9 cellular contexts compared by ENCODE assay signal in the genomic region with DNA sequence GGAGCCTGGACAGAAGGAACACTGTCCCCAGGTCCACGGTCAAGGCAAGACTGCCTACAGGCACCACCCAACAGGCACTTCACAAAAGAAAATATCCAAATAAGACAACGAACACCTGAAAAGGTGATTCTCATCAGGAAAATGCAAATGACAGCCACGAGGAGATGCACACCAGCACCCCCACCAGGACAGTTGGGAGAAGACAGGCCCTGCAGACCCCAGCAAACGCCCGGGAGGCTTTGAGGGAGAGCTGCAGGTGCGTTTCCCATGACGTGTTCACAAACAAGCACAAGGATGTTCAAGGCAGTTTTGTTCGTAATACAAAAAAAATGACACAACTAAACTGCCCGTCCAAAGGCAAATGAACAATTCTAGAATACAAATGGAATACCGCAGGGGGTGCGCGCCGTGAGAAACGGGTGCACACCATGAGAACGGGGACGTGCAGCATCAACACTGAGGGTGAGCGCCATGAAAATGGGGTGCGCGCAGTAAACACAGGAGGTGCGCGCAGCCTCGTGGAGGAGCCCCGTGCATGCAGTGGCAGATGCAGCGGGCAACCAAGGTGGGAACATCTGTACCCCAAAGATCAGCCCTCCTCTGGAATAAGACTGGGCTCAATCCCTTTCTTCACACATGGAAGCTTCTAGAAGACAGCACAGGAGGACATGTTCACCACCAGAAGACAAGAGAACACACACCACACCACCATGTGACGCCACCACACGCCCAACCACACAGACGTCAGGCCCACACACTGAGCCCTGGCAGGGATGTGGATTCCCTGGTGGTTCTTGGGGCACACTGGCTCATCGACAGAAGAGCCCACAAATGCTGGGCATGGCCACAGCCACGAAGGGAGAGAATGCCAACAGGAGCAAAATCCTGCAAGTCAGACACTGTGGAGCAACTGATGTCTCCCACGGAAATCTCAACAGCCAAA.
A peak's percentile ranks its signal among the peaks of the same experiment; 100 is the strongest.
DNase-seq lines count a peak whose midpoint lies in the region; ATAC-seq and TF ChIP-seq lines count a peak whose summit lies in the region.
"Had no signal": no experiment of that assay in that cellular context is flagged by ENCODE, and none has a peak within 500 bp of the region (broad histone marks: within the 10 kb centered on the region; RNA-seq: fewer than 3 reads in every experiment).

No MANE protein-coding gene starts in this region.

- intact Hi-C loops in ascending aorta (cut with DNase I) (no loop called here), lower lobe of right lung (cut with DNase I) (no loop called here)

- POLR2A ChIA-PET in BJ (lab: Charles Lee) = no interaction called here

- TF ChIP-seq CTCF in BJ (IDR thresholded peaks at IDR 0.05; ENCODE audit: insufficient read depth, low read depth, low read length) = peak; percentile 48
- TF ChIP-seq CTCF in LNCAP (IDR thresholded peaks at IDR 0.05) = peak; percentile 36; the same call in 1 of the 2 replicates
- peak in 2 of 3 experiments; percentile 24 to 43 for TF ChIP-seq CTCF in ascending aorta (IDR thresholded peaks at IDR 0.05)
- peak; percentile 50 for TF ChIP-seq CTCF in lower lobe of right lung (IDR thresholded peaks at IDR 0.05)

- H3K36me3 ChIP-seq in BJ (ENCODE audit: control insufficient read depth, insufficient read depth, low read length) (peaks cover 24% of the 10 kb centered on the region), ascending aorta (peaks cover 11 to 28% of the 10 kb centered on the region in 2 donors), lower lobe of right lung (peaks cover 45% of the 10 kb centered on the region)

- H3K27me3 ChIP-seq in BJ (ENCODE audit: control insufficient read depth, insufficient read depth, low read length) = no peaks in the 10 kb centered on the region
- H3K27me3 ChIP-seq in ascending aorta = no peaks in the 10 kb centered on the region
- H3K27me3 ChIP-seq in lower lobe of right lung (ENCODE audit: low read depth) = no peaks in the 10 kb centered on the region

- CTCF ChIA-PET in BJ (lab: Yijun Ruan, JAX) = interaction anchor here (1.2 to 1.9 kb wide), 2 partner anchors 8 to 62 kb away, joined by 3 to 7 read pairs; no protein-coding TSS in a partner anchor

- no peak overlapping the region for H3K27ac ChIP-seq in ascending aorta
- no peak overlapping the region for H3K27ac ChIP-seq in lower lobe of right lung

- H3K4me3 ChIP-seq in BJ (ENCODE audit: low read depth, low read length) = no peak overlapping the region
- H3K4me3 ChIP-seq in ascending aorta = no peak overlapping the region
- H3K4me3 ChIP-seq in lower lobe of right lung = no peak overlapping the region

- no peaks in the 10 kb centered on the region for H3K9me3 ChIP-seq in ascending aorta
- H3K9me3 ChIP-seq in lower lobe of right lung = no peaks in the 10 kb centered on the region

- H3K4me1 ChIP-seq in ascending aorta (no peaks in the 10 kb centered on the region), lower lobe of right lung (peaks cover 38% of the 10 kb centered on the region)

- ATAC-seq in lower lobe of right lung = peak; percentile 28 to 36
- no peak for ATAC-seq in GM18520 (IDR thresholded peaks at IDR 0.05; ENCODE audit: unreplicated experiment)
- ATAC-seq in HG03280 (IDR thresholded peaks at IDR 0.05; ENCODE audit: unreplicated experiment) = no peak
- ATAC-seq: Panc1 had no signal

- DNase-seq in BJ (ENCODE audit: low read depth) (no peak), ascending aorta (ENCODE audit: low spot score in 2 of 2) (no peak), lower lobe of right lung (no peak), GM03348 (ENCODE audit: low spot score) (no peak), NCI-H446 treated with DMSO at 0.1 percent for 48 hours (lab: John Stamatoyannopoulos, UW) (no peak)

Comparison
In these comparisons a context has a peak if more than half of its experiments do, and no peak if none do; other contexts are left out.
1. ATAC-seq: peak in lower lobe of right lung (2 of 2); none in GM18520 (single experiment) and HG03280 (single experiment).
2. Peak in every context shown above with its lines, with median percentiles within 50 percentile points of each other: CTCF ChIP-seq.